10 cellular contexts compared by ENCODE assay signal in genomic region chr2:169752752-169753151, GRCh38. TPM values are rescaled to one million over a fixed set of nuclear protein-coding genes. Genes with fewer than 3 reads are reported as not detected.
"Had no signal": no experiment of that assay in that cellular context is flagged by ENCODE, and none has a peak within 500 bp of the region (broad histone marks: within the 10 kb centered on the region; RNA-seq: fewer than 3 reads in every experiment).

No MANE protein-coding gene starts in this region.

- H3K4me3 Mint-ChIP-seq: HFFc6, IgD-negative memory B cell had no signal

- H3K9me3 Mint-ChIP-seq: HFFc6, IgD-negative memory B cell had no signal

- H3K27ac Mint-ChIP-seq: HFFc6, IgD-negative memory B cell had no signal

- H3K27me3 Mint-ChIP-seq: IgD-negative memory B cell had no signal

- ATAC-seq: HCT116, HepG2 had no signal

- DNase-seq: GM23248, GOT3, H7, HFFc6, KG1 had no signal

RNA-seq across cellular contexts. Expression of gene CFAP210, which starts 58.5 kb away (rescaled TPM):
- total RNA-seq: GM23248, H4, HT1080 had no signal
